Comparison of ENCODE assay signal across 1 cellular context in the genomic region with DNA sequence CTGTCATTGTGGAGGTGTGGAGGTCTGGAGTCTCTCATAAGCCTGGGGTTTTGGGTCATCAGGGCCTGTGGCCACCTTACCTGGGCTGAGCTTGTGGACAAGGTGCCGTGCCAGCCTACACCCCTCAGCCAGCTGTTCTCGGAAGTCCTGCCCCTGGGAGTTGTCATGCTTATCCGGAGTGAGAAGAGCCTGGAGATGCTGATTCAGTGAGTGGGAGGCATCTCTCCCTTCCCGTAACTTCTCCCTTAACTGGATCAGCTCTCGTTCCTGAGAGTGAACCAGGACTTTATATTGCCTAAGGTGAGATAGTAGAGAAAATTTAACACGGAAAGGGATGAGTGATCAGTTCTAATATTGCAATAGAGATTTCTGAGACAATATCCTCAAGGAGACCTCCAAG.
TF ChIP-seq lines count a peak whose summit lies in the region.

No MANE protein-coding gene starts in this region.

TF ChIP-seq in K562, 482 proteins besides CTCF, POLR2A, EP300 and RAD21:
- TF ChIP-seq CEBPG (CRISPR knock-in tag; IDR thresholded peaks at IDR 0.05), result no peak
- no peak for TF ChIP-seq CEBPG (tag; conservative IDR thresholded peaks at IDR 0.05 in 1 of 2, IDR thresholded peaks at IDR 0.05 in 1 of 2)
- no peak for TF ChIP-seq PHB2 (IDR thresholded peaks at IDR 0.05; ENCODE audit: low read depth)
- TF ChIP-seq HDAC2 (IDR thresholded peaks at IDR 0.05), result no peak
- TF ChIP-seq ZNF184 (CRISPR knock-in tag; IDR thresholded peaks at IDR 0.05), result no peak
- TF ChIP-seq C11orf30 (IDR thresholded peaks at IDR 0.05; ENCODE audit: low read depth), result no peak
- TF ChIP-seq THRAP3 (IDR thresholded peaks at IDR 0.05; ENCODE audit: borderline replicate concordance), result no peak
- TF ChIP-seq MYBL2 (IDR thresholded peaks at IDR 0.05; ENCODE audit: low read depth), result no peak
- no peak for TF ChIP-seq MYBL2 (CRISPR knock-in tag; IDR thresholded peaks at IDR 0.05; ENCODE audit: borderline replicate concordance)
- TF ChIP-seq MCM5 (IDR thresholded peaks at IDR 0.05; ENCODE audit: low read depth), result no peak
- TF ChIP-seq MBD2 (IDR thresholded peaks at IDR 0.05; ENCODE audit: borderline replicate concordance, low read depth), result no peak
- TF ChIP-seq ZKSCAN3 (CRISPR knock-in tag; IDR thresholded peaks at IDR 0.05), result no peak
- TF ChIP-seq HNRNPH1 (optimal IDR thresholded peaks at IDR 0.05; ENCODE audit: low read depth, low read length), result no peak
- no peak for TF ChIP-seq KDM1A (IDR thresholded peaks at IDR 0.05)
- TF ChIP-seq, protein P1, sequence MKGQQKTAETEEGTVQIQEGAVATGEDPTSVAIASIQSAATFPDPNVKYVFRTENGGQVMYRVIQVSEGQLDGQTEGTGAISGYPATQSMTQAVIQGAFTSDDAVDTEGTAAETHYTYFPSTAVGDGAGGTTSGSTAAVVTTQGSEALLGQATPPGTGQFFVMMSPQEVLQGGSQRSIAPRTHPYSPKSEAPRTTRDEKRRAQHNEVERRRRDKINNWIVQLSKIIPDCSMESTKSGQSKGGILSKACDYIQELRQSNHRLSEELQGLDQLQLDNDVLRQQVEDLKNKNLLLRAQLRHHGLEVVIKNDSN (CRISPR knock-in tag; IDR thresholded peaks at IDR 0.05), result no peak
- TF ChIP-seq DLX4 (CRISPR knock-in tag; IDR thresholded peaks at IDR 0.05), result no peak
- no peak for TF ChIP-seq PHF20 (IDR thresholded peaks at IDR 0.05; ENCODE audit: partially characterized antibody)
- no peak for TF ChIP-seq ARID1B (IDR thresholded peaks at IDR 0.05)
- no peak for TF ChIP-seq TRIM24 (IDR thresholded peaks at IDR 0.05)
- TF ChIP-seq ZNF507 (tag; conservative IDR thresholded peaks at IDR 0.05), result no peak
- no peak for TF ChIP-seq MCM7 (IDR thresholded peaks at IDR 0.05)
